9 cellular contexts compared by ENCODE assay signal in genomic region chr17:42289863-42290165, GRCh38. TPM values are rescaled to one million over a fixed set of nuclear protein-coding genes. Genes with fewer than 3 reads are reported as not detected.
A peak's percentile ranks its signal among the peaks of the same experiment; 100 is the strongest.
DNase-seq lines count a peak whose midpoint lies in the region; ATAC-seq lines count a peak whose summit lies in the region.
"Had no signal": no experiment of that assay in that cellular context is flagged by ENCODE, and none has a peak within 500 bp of the region (broad histone marks: within the 10 kb centered on the region; RNA-seq: fewer than 3 reads in every experiment).

No MANE protein-coding gene starts in this region.

- H3K9me3 Mint-ChIP-seq in activated CD4-positive, alpha-beta T cell treated with anti-CD3 and anti-CD28 coated beads, Interleukin-2, amount 10 ng/mL, durations not matched to agents 7 days and 5 days = no peaks in the 10 kb centered on the region
- no peaks in the 10 kb centered on the region for H3K9me3 Mint-ChIP-seq in dendritic cell treated with granulocyte-macrophage colony-stimulating factor and Interleukin-4, amounts not matched to agents 40 ng/mL and 50 ng/mL, for 4 days

- intact Hi-C loops in dendritic cell treated with granulocyte-macrophage colony-stimulating factor and Interleukin-4, amounts not matched to agents 40 ng/mL and 50 ng/mL, for 4 days (cut with micrococcal nuclease) = loop anchor here (2.0 to 10.0 kb wide), 2 partner anchors 17 to 265 kb away; partner anchors contain the start of gene NKIRAS2

- peak overlapping the region; percentile 88 for H3K4me3 Mint-ChIP-seq in activated CD4-positive, alpha-beta T cell treated with anti-CD3 and anti-CD28 coated beads, Interleukin-2, amount 10 ng/mL, durations not matched to agents 7 days and 5 days
- H3K4me3 Mint-ChIP-seq in dendritic cell treated with granulocyte-macrophage colony-stimulating factor and Interleukin-4, amounts not matched to agents 40 ng/mL and 50 ng/mL, for 4 days = peak overlapping the region; percentile 91

- peak; percentile 24 for DNase-seq in D341Med (ENCODE audit: low spot score)
- DNase-seq in activated CD4-positive, alpha-beta T cell treated with anti-CD3 and anti-CD28 coated beads, Interleukin-2, amount 10 ng/mL, durations not matched to agents 7 days and 5 days = peak; percentile 27
- peak; percentile 85 for DNase-seq in stimulated activated CD4-positive, alpha-beta T cell treated with anti-CD3 and anti-CD28 coated beads, Interleukin-2, amount 100 ng/mL, for 4 hours (ENCODE audit: low read depth)
- DNase-seq: NCI-H2227 treated with DMSO at 0.1 percent for 48 hours had no signal

- ATAC-seq in GM21717 (IDR thresholded peaks at IDR 0.05; ENCODE audit: unreplicated experiment) (no peak), GM21529 (IDR thresholded peaks at IDR 0.05; ENCODE audit: unreplicated experiment) (no peak), HG03432 (IDR thresholded peaks at IDR 0.05; ENCODE audit: unreplicated experiment) (no peak), HG03354 (IDR thresholded peaks at IDR 0.05; ENCODE audit: poor library complexity, severe bottlenecking, unreplicated experiment) (no peak)

- POLR2A ChIA-PET in activated CD4-positive, alpha-beta T cell treated with anti-CD3 and anti-CD28 coated beads, Interleukin-2, amount 10 ng/mL, durations not matched to agents 7 days and 5 days (lab: Charles Lee) = no interaction called here

- peak overlapping the region; percentile 64 for H3K27ac Mint-ChIP-seq in activated CD4-positive, alpha-beta T cell treated with anti-CD3 and anti-CD28 coated beads, Interleukin-2, amount 10 ng/mL, durations not matched to agents 7 days and 5 days
- H3K27ac Mint-ChIP-seq in dendritic cell treated with granulocyte-macrophage colony-stimulating factor and Interleukin-4, amounts not matched to agents 40 ng/mL and 50 ng/mL, for 4 days = peak overlapping the region; percentile 93

- H3K4me1 Mint-ChIP-seq in activated CD4-positive, alpha-beta T cell treated with anti-CD3 and anti-CD28 coated beads, Interleukin-2, amount 10 ng/mL, durations not matched to agents 7 days and 5 days = peaks cover 55% of the 10 kb centered on the region
- peaks cover 72% of the 10 kb centered on the region for H3K4me1 Mint-ChIP-seq in dendritic cell treated with granulocyte-macrophage colony-stimulating factor and Interleukin-4, amounts not matched to agents 40 ng/mL and 50 ng/mL, for 4 days (ENCODE audit: low read depth)

- H3K27me3 Mint-ChIP-seq in activated CD4-positive, alpha-beta T cell treated with anti-CD3 and anti-CD28 coated beads, Interleukin-2, amount 10 ng/mL, durations not matched to agents 7 days and 5 days = no peaks in the 10 kb centered on the region
- H3K27me3 Mint-ChIP-seq in dendritic cell treated with granulocyte-macrophage colony-stimulating factor and Interleukin-4, amounts not matched to agents 40 ng/mL and 50 ng/mL, for 4 days = no peaks in the 10 kb centered on the region

- CTCF ChIA-PET in activated CD4-positive, alpha-beta T cell treated with anti-CD3 and anti-CD28 coated beads, Interleukin-2, amount 10 ng/mL, durations not matched to agents 7 days and 5 days (lab: Charles Lee) = interaction anchor here (0.6 to 3.8 kb wide), 4 partner anchors 11 to 67 kb away, joined by 3 to 14 read pairs (median 4); no protein-coding TSS in a partner anchor

- H3K36me3 Mint-ChIP-seq in activated CD4-positive, alpha-beta T cell treated with anti-CD3 and anti-CD28 coated beads, Interleukin-2, amount 10 ng/mL, durations not matched to agents 7 days and 5 days (ENCODE audit: low read depth) = peaks cover 26% of the 10 kb centered on the region
- peaks cover 70% of the 10 kb centered on the region for H3K36me3 Mint-ChIP-seq in dendritic cell treated with granulocyte-macrophage colony-stimulating factor and Interleukin-4, amounts not matched to agents 40 ng/mL and 50 ng/mL, for 4 days (ENCODE audit: low read depth)

RNA-seq across cellular contexts. Expression of gene STAT5A, which starts 1.5 kb away (rescaled TPM):
- total RNA-seq in activated CD4-positive, alpha-beta T cell treated with anti-CD3 and anti-CD28 coated beads, Interleukin-2, amount 10 ng/mL, durations not matched to agents 7 days and 5 days = 100 to 1,000 TPM in 1 of 2 experiments, 10 to 100 TPM in 1; 99.5 to 108 TPM

RNA-seq across cellular contexts. Expression of gene STAT5B, which starts 13.6 kb away (rescaled TPM):
- 100 to 1,000 TPM; 150 to 164 TPM for total RNA-seq in activated CD4-positive, alpha-beta T cell treated with anti-CD3 and anti-CD28 coated beads, Interleukin-2, amount 10 ng/mL, durations not matched to agents 7 days and 5 days

Comparison
In these comparisons a context has a peak if more than half of its experiments do, and no peak if none do; other contexts are left out.
1. DNase-seq: peak in every context shown above with its lines; median percentile 85 in stimulated activated CD4-positive, alpha-beta T cell treated with anti-CD3 and anti-CD28 coated beads, Interleukin-2, amount 100 ng/mL, for 4 hours; 27 in activated CD4-positive, alpha-beta T cell treated with anti-CD3 and anti-CD28 coated beads, Interleukin-2, amount 10 ng/mL, durations not matched to agents 7 days and 5 days; 24 in D341Med.